Comparison of ENCODE assay signal across 8 cellular contexts in the genomic region with DNA sequence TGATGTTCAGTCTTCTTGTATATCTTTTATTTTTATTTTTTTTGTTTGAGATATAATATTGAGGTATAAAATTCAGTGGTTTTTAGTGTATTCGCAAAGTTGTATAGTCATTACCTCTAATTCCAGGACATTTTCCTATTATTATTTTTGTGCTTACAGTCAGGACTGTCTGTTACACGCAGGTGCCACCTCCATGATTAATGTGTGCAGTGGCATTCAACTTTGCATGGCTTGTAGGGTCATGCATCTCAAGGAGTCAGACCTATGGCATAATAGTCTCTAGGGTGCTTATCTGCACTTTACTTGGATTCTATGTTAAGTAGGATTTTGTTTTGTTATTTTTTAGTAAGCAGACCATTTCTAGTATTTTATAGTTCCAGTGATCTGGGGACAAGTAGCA. TPM values are rescaled to one million over a fixed set of nuclear protein-coding genes. Genes with fewer than 3 reads are reported as not detected.
DNase-seq lines count a peak whose midpoint lies in the region; TF ChIP-seq lines count a peak whose summit lies in the region.

No MANE protein-coding gene starts in this region.

- H3K4me2 ChIP-seq in neural progenitor cell: peak overlapping the region; percentile 89

- no peaks in the 10 kb centered on the region for H3K9me3 ChIP-seq in CD4-positive, alpha-beta memory T cell (ENCODE audit: control insufficient read depth in 1 of 2, low read length in 2 of 2)
- H3K9me3 ChIP-seq in endocrine pancreas (ENCODE audit: control insufficient read depth, low read length) (no peaks in the 10 kb centered on the region), neural progenitor cell (ENCODE audit: low read depth) (no peaks in the 10 kb centered on the region)

- peaks cover 11 to 44% of the 10 kb centered on the region in 2 donors for H3K36me3 Mint-ChIP-seq in CD4-positive, alpha-beta memory T cell
- peaks cover 1% of the 10 kb centered on the region for H3K36me3 Mint-ChIP-seq in neural progenitor cell

- peaks cover 37% of the 10 kb centered on the region for H3F3A ChIP-seq in neural progenitor cell (ENCODE audit: low read depth)

- H3K36me3 ChIP-seq in CD4-positive, alpha-beta memory T cell (ENCODE audit: insufficient read depth, low read length): peaks cover 16% of the 10 kb centered on the region
- no peaks in the 10 kb centered on the region for H3K36me3 ChIP-seq in endocrine pancreas (ENCODE audit: control insufficient read depth, insufficient read depth, low read length)
- H3K36me3 ChIP-seq in neural progenitor cell: peaks cover 11% of the 10 kb centered on the region

- H3K27me3 ChIP-seq in CD4-positive, alpha-beta memory T cell (ENCODE audit: insufficient read depth, low read length): no peaks in the 10 kb centered on the region
- H3K27me3 ChIP-seq in endocrine pancreas (ENCODE audit: control insufficient read depth, insufficient read depth, low read length) (no peaks in the 10 kb centered on the region), neural progenitor cell (no peaks in the 10 kb centered on the region)

- H3K79me2 ChIP-seq in neural progenitor cell (ENCODE audit: low read depth): peaks cover 14% of the 10 kb centered on the region

- POLR2A ChIA-PET in CD4-positive, alpha-beta memory T cell (lab: Charles Lee; ENCODE audit: partially characterized antibody): interaction anchor here (0.7 to 5.7 kb wide), 3 partner anchors 48 to 106 kb away, joined by 3 to 62 read pairs (median 3); a partner anchor contains a TSS

- no peak for DNase-seq in CD4-positive, alpha-beta memory T cell
- DNase-seq in NB4 (ENCODE audit: low read depth) (no peak), neural progenitor cell (ENCODE audit: low spot score) (no peak), DMS53 treated with DMSO at 0.1 percent for 48 hours (lab: John Stamatoyannopoulos, UW; ENCODE audit: unreplicated experiment) (no peak), GDM1 (lab: John Stamatoyannopoulos, UW) (no peak), NCI-H1048 (lab: John Stamatoyannopoulos, UW) (no peak), NCI-H1092 treated with DMSO at 0.1 percent for 48 hours (lab: John Stamatoyannopoulos, UW) (no peak)

- no peaks in the 10 kb centered on the region for H3K27me3 Mint-ChIP-seq in CD4-positive, alpha-beta memory T cell
- peaks cover 4% of the 10 kb centered on the region for H3K27me3 Mint-ChIP-seq in neural progenitor cell (ENCODE audit: insufficient read depth, low read depth)

- no peak for TF ChIP-seq POLR2A in NB4 (IDR thresholded peaks at IDR 0.05; ENCODE audit: extremely low read depth, insufficient read length)

- intact Hi-C loops in CD4-positive, alpha-beta memory T cell (cut with micrococcal nuclease): loop anchor here (5.0 kb wide), 2 partner anchors 395 to 1090 kb away; a partner anchor contains a TSS

- H3K4me1 ChIP-seq in CD4-positive, alpha-beta memory T cell (ENCODE audit: insufficient read depth, low read length): peaks cover 29% of the 10 kb centered on the region
- H3K4me1 ChIP-seq in endocrine pancreas (ENCODE audit: control insufficient read depth, insufficient read depth, low read length) (peaks cover 12% of the 10 kb centered on the region), neural progenitor cell (peaks cover 7% of the 10 kb centered on the region)

- H3K27ac Mint-ChIP-seq in CD4-positive, alpha-beta memory T cell: peak overlapping the region in 5 of 7 donors; percentile 81 to 97 (median 93)
- peak overlapping the region; percentile 52 for H3K27ac Mint-ChIP-seq in neural progenitor cell

- H3K9me3 Mint-ChIP-seq in CD4-positive, alpha-beta memory T cell: no peaks in the 10 kb centered on the region
- no peaks in the 10 kb centered on the region for H3K9me3 Mint-ChIP-seq in neural progenitor cell

- peak overlapping the region; percentile 81 for H3K27ac ChIP-seq in CD4-positive, alpha-beta memory T cell (ENCODE audit: low read depth, low read length)
- no peak overlapping the region for H3K27ac ChIP-seq in neural progenitor cell

- no peak overlapping the region for H2AFZ ChIP-seq in neural progenitor cell (replicated peaks)

- peaks cover 14 to 46% (median 20%) of the 10 kb centered on the region in 4 donors for H3K4me1 Mint-ChIP-seq in CD4-positive, alpha-beta memory T cell
- peaks cover 6% of the 10 kb centered on the region for H3K4me1 Mint-ChIP-seq in neural progenitor cell

- peak overlapping the region; percentile 95 to 96 for H3K4me3 ChIP-seq in CD4-positive, alpha-beta memory T cell (ENCODE audit: low read length in 2 of 2)
- H3K4me3 ChIP-seq in NB4 (ENCODE audit: low read depth, low read length) (peak overlapping the region; percentile 95), endocrine pancreas (ENCODE audit: control insufficient read depth, insufficient read depth, low read length) (peak overlapping the region; percentile 93), neural progenitor cell (peak overlapping the region; percentile 88)

- H4K20me1 ChIP-seq in neural progenitor cell (ENCODE audit: low read depth): peaks cover 8% of the 10 kb centered on the region

- TF ChIP-seq CTCF in NB4 (IDR thresholded peaks at IDR 0.05; ENCODE audit: low read depth, low read length) (no peak), neural progenitor cell (IDR thresholded peaks at IDR 0.05) (no peak)

- H3K9ac ChIP-seq in endocrine pancreas (ENCODE audit: control insufficient read depth, insufficient read depth, low read length): no peak overlapping the region
- no peak overlapping the region for H3K9ac ChIP-seq in neural progenitor cell

- H3K4me3 Mint-ChIP-seq in CD4-positive, alpha-beta memory T cell: peak overlapping the region; percentile 92 to 98 (median 97)
- peak overlapping the region; percentile 97 for H3K4me3 Mint-ChIP-seq in neural progenitor cell

- CTCF ChIA-PET in CD4-positive, alpha-beta memory T cell (lab: Charles Lee; ENCODE audit: partially characterized antibody): interaction anchor here (1.1 to 1.5 kb wide), 3 partner anchors 40 to 211 kb away, joined by 3 to 7 read pairs (median 4); a partner anchor contains a TSS

RNA-seq across cellular contexts. Expression of a gene that starts 1.0 kb away (rescaled TPM):
- 10 to 100 TPM; 57.2 to 68.6 TPM for total RNA-seq in CD4-positive, alpha-beta memory T cell
- polyA plus RNA-seq in CD4-positive, alpha-beta memory T cell: 10 to 100 TPM; 39.7 to 58.8 TPM
- total RNA-seq in neural progenitor cell (ENCODE audit: low replicate concordance): 20.8 and 26.4 TPM in 2 replicates

RNA-seq across cellular contexts. Expression of a gene that starts 56.7 kb away (rescaled TPM):
- 100 to 1,000 TPM; 659 to 664 TPM for total RNA-seq in CD4-positive, alpha-beta memory T cell
- 100 to 1,000 TPM; 521 to 531 TPM for polyA plus RNA-seq in CD4-positive, alpha-beta memory T cell
- 790 and 1,052 TPM in 2 replicates for total RNA-seq in neural progenitor cell (ENCODE audit: low replicate concordance)

RNA-seq across cellular contexts. Expression of a gene that starts 58.5 kb away (rescaled TPM):
- not detected for total RNA-seq in CD4-positive, alpha-beta memory T cell
- polyA plus RNA-seq in CD4-positive, alpha-beta memory T cell: not detected
- 5.2 and 5.9 TPM in 2 replicates for total RNA-seq in neural progenitor cell (ENCODE audit: low replicate concordance)
